9 cellular contexts compared by ENCODE assay signal in genomic region chr21:14675774-14676530, GRCh38.
DNase-seq lines count a peak whose midpoint lies in the region; ATAC-seq, FAIRE-seq and TF ChIP-seq lines count a peak whose summit lies in the region.
"Had no signal": no experiment of that assay in that cellular context is flagged by ENCODE, and none has a peak within 500 bp of the region (broad histone marks: within the 10 kb centered on the region; RNA-seq: fewer than 3 reads in every experiment).

No MANE protein-coding gene starts in this region.

- FAIRE-seq in GM18507 (lab: Jason Lieb, UNC), result peak; percentile 86
- FAIRE-seq: keratinocyte had no signal

- TF ChIP-seq CTCF in brain microvascular endothelial cell (IDR thresholded peaks at IDR 0.05; ENCODE audit: low read depth, low read length, missing control alignments), result no peak

- H3K27me3 ChIP-seq in mucosa of rectum (ENCODE audit: control insufficient read depth in 2 of 2, insufficient read depth in 2 of 2, low read length in 2 of 2) (no peaks in the 10 kb centered on the region), brain microvascular endothelial cell (replicated peaks) (no peaks in the 10 kb centered on the region)

- peak; percentile 74 for ATAC-seq in HG02642 (IDR thresholded peaks at IDR 0.05; ENCODE audit: poor library complexity, unreplicated experiment)

- peaks cover 10 to 36% of the 10 kb centered on the region in 2 donors for H3K4me1 ChIP-seq in mucosa of rectum (ENCODE audit: control insufficient read depth in 2 of 2, insufficient read depth in 2 of 2, low read length in 2 of 2)

- in situ Hi-C loops in brain microvascular endothelial cell (cut with HindIII; ENCODE audit: low pct_ligation_motif_present, low sequenced_read_pairs), result no loop called here

- H3K36me3 ChIP-seq in mucosa of rectum (ENCODE audit: control insufficient read depth in 2 of 2, insufficient read depth in 2 of 2, low read length in 2 of 2) (no peaks in the 10 kb centered on the region), brain microvascular endothelial cell (replicated peaks) (no peaks in the 10 kb centered on the region)

- no peak overlapping the region for H3K9ac ChIP-seq in mucosa of rectum (ENCODE audit: low read depth in 1 of 2, low read length in 2 of 2)

- H3K9me3 ChIP-seq in mucosa of rectum (ENCODE audit: control insufficient read depth in 2 of 2, low read length in 2 of 2), result no peaks in the 10 kb centered on the region

- no peak overlapping the region for H3K4me3 ChIP-seq in mucosa of rectum (ENCODE audit: low read length in 2 of 2)
- no peak overlapping the region for H3K4me3 ChIP-seq in brain microvascular endothelial cell (ENCODE audit: low read depth, low read length)

- H3K27ac ChIP-seq in mucosa of rectum (ENCODE audit: low read depth in 2 of 2, low read length in 2 of 2), result peak overlapping the region; percentile 51 to 75
- no peak overlapping the region for H3K27ac ChIP-seq in brain microvascular endothelial cell

- no peak for DNase-seq in GM18507 (ENCODE audit: extremely low spot score, insufficient read length, low read depth)
- DNase-seq in RPMI8226, result peak; percentile 79
- no peak for DNase-seq in brain microvascular endothelial cell
- DNase-seq in retina, result no peak
- no peak for DNase-seq in NCI-H1105 treated with DMSO at 0.1 percent for 48 hours (lab: John Stamatoyannopoulos, UW)
- no peak for DNase-seq in activated CD8-positive, alpha-beta memory T cell treated with anti-CD3 and anti-CD28 coated beads, Interleukin-2, amount 50 U/mL, for 4 hours
